In genomic region chr6:33204415-33205171, GRCh38 we compare ENCODE assay signal across 9 cellular contexts. TPM values are rescaled to one million over a fixed set of nuclear protein-coding genes. Genes with fewer than 3 reads are reported as not detected.
DNase-seq lines count a peak whose midpoint lies in the region; ATAC-seq and FAIRE-seq lines count a peak whose summit lies in the region.
"Had no signal": no experiment of that assay in that cellular context is flagged by ENCODE, and none has a peak within 500 bp of the region (broad histone marks: within the 10 kb centered on the region; RNA-seq: fewer than 3 reads in every experiment).

TSS of gene HSD17B8 (plus strand) at chr6:33204655. CDS start at chr6:33204669, 14 bp downstream.

- no peaks in the 10 kb centered on the region for H3K27me3 Mint-ChIP-seq in naive thymus-derived CD4-positive, alpha-beta T cell

- ATAC-seq in GM21381 (IDR thresholded peaks at IDR 0.05; ENCODE audit: unreplicated experiment), result peak; percentile 41
- peak; percentile 74 for ATAC-seq in naive thymus-derived CD4-positive, alpha-beta T cell

- no peak for FAIRE-seq in RCC 7860 (lab: Jason Lieb, UNC)
- FAIRE-seq: colon had no signal

- CTCF ChIA-PET in naive thymus-derived CD4-positive, alpha-beta T cell (lab: Charles Lee), result interaction anchor here (1.1 kb wide), 1 partner anchor 9 kb away, joined by 3 read pairs; no protein-coding TSS in a partner anchor

- H3K27me3 ChIP-seq in naive thymus-derived CD4-positive, alpha-beta T cell (ENCODE audit: control insufficient read depth in 2 of 2, insufficient read depth in 2 of 2, low read length in 2 of 2), result no peaks in the 10 kb centered on the region

- peak within 1 kb of the TSS; percentile 86 to 100 (median 98) for H3K4me3 Mint-ChIP-seq in naive thymus-derived CD4-positive, alpha-beta T cell

- DNase-seq in CMK (ENCODE audit: low read depth) (peak; percentile 88), RCC 7860 (ENCODE audit: low spot score) (peak; percentile 32), activated T-helper 1 cell treated with Interleukin-2 at 50 U/mL for 16 hours (ENCODE audit: low read depth) (peak; percentile 83), fibroblast of gingiva (ENCODE audit: low read depth) (peak; percentile 88)
- DNase-seq in Jurkat, Clone E6-1 (ENCODE audit: low read depth, low spot score), result peak; percentile 87
- peak; percentile 68 to 93 (median 76) for DNase-seq in naive thymus-derived CD4-positive, alpha-beta T cell
- peak; percentile 83 to 91 for DNase-seq in stimulated activated CD8-positive, alpha-beta memory T cell treated with anti-CD3 and anti-CD28 coated beads, Interleukin-7, amount 100 ng/mL, for 4 hours (ENCODE audit: low read depth in 2 of 2)

- peaks cover 0 to 38% (median 10%) of the 10 kb centered on the region in 3 experiments for H3K36me3 ChIP-seq in naive thymus-derived CD4-positive, alpha-beta T cell (ENCODE audit: control insufficient read depth in 2 of 3, insufficient read depth in 3 of 3, low read length in 3 of 3)

- H3K9me3 ChIP-seq in naive thymus-derived CD4-positive, alpha-beta T cell (ENCODE audit: control insufficient read depth in 2 of 3, low read length in 3 of 3), result no peaks in the 10 kb centered on the region

- peak within 1 kb of the TSS; percentile 89 for H3K27ac ChIP-seq in naive thymus-derived CD4-positive, alpha-beta T cell (ENCODE audit: low read depth, low read length)

- H3K36me3 Mint-ChIP-seq in naive thymus-derived CD4-positive, alpha-beta T cell, result peaks cover 7 to 29% (median 14%) of the 10 kb centered on the region in 5 donors

- H3K4me1 ChIP-seq in naive thymus-derived CD4-positive, alpha-beta T cell (ENCODE audit: control insufficient read depth in 2 of 2, insufficient read depth in 2 of 2, low read length in 2 of 2), result peaks cover 30 to 37% of the 10 kb centered on the region in 2 donors

- POLR2A ChIA-PET in naive thymus-derived CD4-positive, alpha-beta T cell (lab: Charles Lee), result interaction anchor here (0.7 to 2.4 kb wide), 6 partner anchors 44 to 1540 kb away, joined by 3 to 14 read pairs (median 4); partner anchors contain the start of genes GPANK1, RGL2, RPS18 and VPS52

- intact Hi-C loops in naive thymus-derived CD4-positive, alpha-beta T cell (cut with micrococcal nuclease), result loop anchor here (1.0 to 10.0 kb wide), 10 partner anchors 45 to 2000 kb away; partner anchors contain the start of genes C6orf47 (in 1 of the 2), CLIC1 (in 1 of the 2), CSNK2B (in 1 of the 2) and CUTA (in 1 of the 2)

- H3K9me3 Mint-ChIP-seq in naive thymus-derived CD4-positive, alpha-beta T cell, result peaks cover 0 to 1% (median 0%) of the 10 kb centered on the region in 11 donors

- H3K27ac Mint-ChIP-seq in naive thymus-derived CD4-positive, alpha-beta T cell, result peak within 1 kb of the TSS; percentile 75 to 97 (median 92)

- H3K4me3 ChIP-seq in Jurkat, Clone E6-1 (ENCODE audit: low read length), result peak within 1 kb of the TSS; percentile 85
- peak within 1 kb of the TSS; percentile 89 for H3K4me3 ChIP-seq in naive thymus-derived CD4-positive, alpha-beta T cell (ENCODE audit: low read length)

- H3K4me1 Mint-ChIP-seq in naive thymus-derived CD4-positive, alpha-beta T cell, result peaks cover 50 to 70% (median 66%) of the 10 kb centered on the region in 7 donors

RNA-seq across cellular contexts. Expression of gene HSD17B8, which starts in this region (rescaled TPM):
- 16.4 TPM for polyA plus RNA-seq in Jurkat, Clone E6-1 (2012; ENCODE audit: insufficient read depth, insufficient read length)
- total RNA-seq in naive thymus-derived CD4-positive, alpha-beta T cell, result 10 to 100 TPM in 4 of 5 experiments, 1 to 10 TPM in 1; 9.7 to 19.5 (median 10.7) TPM
- 10 to 100 TPM; 62.6 to 67.0 TPM for polyA plus RNA-seq in naive thymus-derived CD4-positive, alpha-beta T cell

Comparison
In these comparisons a context has a peak if more than half of its experiments do, and no peak if none do; other contexts are left out.
1. Peak in every context shown above with its lines: DNase-seq, ATAC-seq, H3K4me3 ChIP-seq and H3K27ac ChIP-seq.
2. DNase-seq: peak in every context shown above with its lines; median percentile 88 in CMK; 88 in fibroblast of gingiva; 87 in Jurkat, Clone E6-1; 87 in stimulated activated CD8-positive, alpha-beta memory T cell treated with anti-CD3 and anti-CD28 coated beads, Interleukin-7, amount 100 ng/mL, for 4 hours; 83 in activated T-helper 1 cell treated with Interleukin-2 at 50 U/mL for 16 hours; 76 in naive thymus-derived CD4-positive, alpha-beta T cell; 32 in RCC 7860.